In the genomic region with DNA sequence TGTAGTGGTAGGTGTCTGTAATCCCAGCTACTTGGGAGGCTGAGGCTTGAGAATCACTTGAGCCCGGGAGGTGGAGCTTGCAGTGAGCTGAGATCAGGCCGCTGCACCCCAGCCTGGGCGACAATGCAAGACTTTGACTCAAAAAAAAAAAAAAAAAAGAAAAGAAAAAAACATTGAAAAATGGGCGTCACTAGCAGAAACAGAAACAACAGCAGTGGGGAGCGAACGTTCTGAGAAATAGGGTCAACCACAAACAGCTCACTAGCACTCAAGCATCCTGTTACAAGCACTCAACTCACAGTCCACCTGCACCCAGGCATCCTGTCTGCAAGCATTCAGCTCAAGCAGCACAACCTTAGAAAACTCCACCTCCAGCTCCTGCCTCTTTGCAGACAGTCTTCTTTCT, we compare ENCODE assay signal across 8 cellular contexts.
DNase-seq lines count a peak whose midpoint lies in the region; ATAC-seq and TF ChIP-seq lines count a peak whose summit lies in the region.

No MANE protein-coding gene starts in this region.

- peak; percentile 84 for DNase-seq in DMS53 (lab: John Stamatoyannopoulos, UW)
- DNase-seq in T-helper 9 cell, result peak; percentile 67
- DNase-seq in central memory CD4-positive, alpha-beta T cell, result peak; percentile 93
- DNase-seq in stimulated activated CD8-positive, alpha-beta memory T cell treated with anti-CD3 and anti-CD28 coated beads, Interleukin-2, amount 100 ng/mL, for 1 hour (ENCODE audit: low read depth in 2 of 2), result peak; percentile 38 to 62
- no peak for DNase-seq in foreskin fibroblast
- no peak for DNase-seq in D341Med (ENCODE audit: low spot score)

- peak; percentile 97 for ATAC-seq in GM19468 (IDR thresholded peaks at IDR 0.05; ENCODE audit: extremely low read depth, unreplicated experiment)
- ATAC-seq in HG03558 (IDR thresholded peaks at IDR 0.05; ENCODE audit: extremely low read depth, unreplicated experiment), result peak; percentile 97

- H3K4me3 ChIP-seq in foreskin fibroblast (ENCODE audit: low read depth in 1 of 2, low read length in 2 of 2), result no peak overlapping the region

- no peak for TF ChIP-seq CTCF in foreskin fibroblast (IDR thresholded peaks at IDR 0.05; ENCODE audit: low read depth, low read length)

Comparison
In these comparisons a context has a peak if more than half of its experiments do, and no peak if none do; other contexts are left out.
1. DNase-seq: peak in DMS53 (single experiment), T-helper 9 cell (single experiment), central memory CD4-positive, alpha-beta T cell (single experiment) and stimulated activated CD8-positive, alpha-beta memory T cell treated with anti-CD3 and anti-CD28 coated beads, Interleukin-2, amount 100 ng/mL, for 1 hour (2 of 2); none in foreskin fibroblast (0 of 2) and D341Med (single experiment).